1 cellular context compared by ENCODE assay signal in the genomic region with DNA sequence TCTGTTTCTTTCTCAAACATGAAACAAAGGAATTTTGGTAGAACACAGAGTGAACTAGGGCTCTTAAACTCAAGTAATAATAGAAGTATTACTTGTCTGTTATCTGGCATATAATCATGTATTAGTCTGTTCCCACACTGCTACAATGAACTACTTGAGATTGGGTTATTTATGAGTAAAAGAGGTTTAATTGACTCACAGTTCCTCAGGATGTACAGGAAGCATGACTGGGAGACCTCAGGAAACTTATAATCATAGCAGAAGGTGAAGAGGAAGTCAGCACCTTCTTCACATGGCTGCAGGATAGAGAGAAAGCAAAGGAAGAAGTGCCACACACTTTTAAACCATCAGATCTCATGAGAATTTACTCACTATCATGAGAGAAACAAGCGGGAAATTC.
TF ChIP-seq lines count a peak whose summit lies in the region.

No MANE protein-coding gene starts in this region.

TF ChIP-seq in WTC11, 78 proteins besides CTCF, POLR2A, EP300 and RAD21 (continued from another document):
- TF ChIP-seq, protein P1, sequence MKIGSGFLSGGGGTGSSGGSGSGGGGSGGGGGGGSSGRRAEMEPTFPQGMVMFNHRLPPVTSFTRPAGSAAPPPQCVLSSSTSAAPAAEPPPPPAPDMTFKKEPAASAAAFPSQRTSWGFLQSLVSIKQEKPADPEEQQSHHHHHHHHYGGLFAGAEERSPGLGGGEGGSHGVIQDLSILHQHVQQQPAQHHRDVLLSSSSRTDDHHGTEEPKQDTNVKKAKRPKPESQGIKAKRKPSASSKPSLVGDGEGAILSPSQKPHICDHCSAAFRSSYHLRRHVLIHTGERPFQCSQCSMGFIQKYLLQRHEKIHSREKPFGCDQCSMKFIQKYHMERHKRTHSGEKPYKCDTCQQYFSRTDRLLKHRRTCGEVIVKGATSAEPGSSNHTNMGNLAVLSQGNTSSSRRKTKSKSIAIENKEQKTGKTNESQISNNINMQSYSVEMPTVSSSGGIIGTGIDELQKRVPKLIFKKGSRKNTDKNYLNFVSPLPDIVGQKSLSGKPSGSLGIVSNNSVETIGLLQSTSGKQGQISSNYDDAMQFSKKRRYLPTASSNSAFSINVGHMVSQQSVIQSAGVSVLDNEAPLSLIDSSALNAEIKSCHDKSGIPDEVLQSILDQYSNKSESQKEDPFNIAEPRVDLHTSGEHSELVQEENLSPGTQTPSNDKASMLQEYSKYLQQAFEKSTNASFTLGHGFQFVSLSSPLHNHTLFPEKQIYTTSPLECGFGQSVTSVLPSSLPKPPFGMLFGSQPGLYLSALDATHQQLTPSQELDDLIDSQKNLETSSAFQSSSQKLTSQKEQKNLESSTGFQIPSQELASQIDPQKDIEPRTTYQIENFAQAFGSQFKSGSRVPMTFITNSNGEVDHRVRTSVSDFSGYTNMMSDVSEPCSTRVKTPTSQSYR (CRISPR knock-in tag; IDR thresholded peaks at IDR 0.05), result no peak
- TF ChIP-seq EMX1 (CRISPR knock-in tag; IDR thresholded peaks at IDR 0.05) (no peak), ZNF138 (CRISPR knock-in tag; conservative IDR thresholded peaks at IDR 0.05) (no peak), OVOL2 (CRISPR knock-in tag; IDR thresholded peaks at IDR 0.05; ENCODE audit: borderline replicate concordance) (no peak), NFYB (CRISPR knock-in tag; conservative IDR thresholded peaks at IDR 0.05; ENCODE audit: low read depth) (no peak), TP53 (CRISPR knock-in tag; IDR thresholded peaks at IDR 0.05) (no peak), GRHL2 (CRISPR knock-in tag; IDR thresholded peaks at IDR 0.05; ENCODE audit: insufficient replicate concordance, severe bottlenecking) (no peak), TEAD1 (CRISPR knock-in tag; IDR thresholded peaks at IDR 0.05) (no peak), ESRRA (CRISPR knock-in tag; IDR thresholded peaks at IDR 0.05; ENCODE audit: borderline replicate concordance) (no peak), ZNF232 (CRISPR knock-in tag; IDR thresholded peaks at IDR 0.05) (no peak), SMAD3 (CRISPR knock-in tag; IDR thresholded peaks at IDR 0.05; ENCODE audit: borderline replicate concordance) (no peak), FOXK1 (CRISPR knock-in tag; IDR thresholded peaks at IDR 0.05) (no peak), ZNF423 (CRISPR knock-in tag; IDR thresholded peaks at IDR 0.05) (no peak)
- TF ChIP-seq, protein P2, sequence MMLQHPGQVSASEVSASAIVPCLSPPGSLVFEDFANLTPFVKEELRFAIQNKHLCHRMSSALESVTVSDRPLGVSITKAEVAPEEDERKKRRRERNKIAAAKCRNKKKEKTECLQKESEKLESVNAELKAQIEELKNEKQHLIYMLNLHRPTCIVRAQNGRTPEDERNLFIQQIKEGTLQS (CRISPR knock-in tag; conservative IDR thresholded peaks at IDR 0.05), result no peak
- TF ChIP-seq, protein P3, sequence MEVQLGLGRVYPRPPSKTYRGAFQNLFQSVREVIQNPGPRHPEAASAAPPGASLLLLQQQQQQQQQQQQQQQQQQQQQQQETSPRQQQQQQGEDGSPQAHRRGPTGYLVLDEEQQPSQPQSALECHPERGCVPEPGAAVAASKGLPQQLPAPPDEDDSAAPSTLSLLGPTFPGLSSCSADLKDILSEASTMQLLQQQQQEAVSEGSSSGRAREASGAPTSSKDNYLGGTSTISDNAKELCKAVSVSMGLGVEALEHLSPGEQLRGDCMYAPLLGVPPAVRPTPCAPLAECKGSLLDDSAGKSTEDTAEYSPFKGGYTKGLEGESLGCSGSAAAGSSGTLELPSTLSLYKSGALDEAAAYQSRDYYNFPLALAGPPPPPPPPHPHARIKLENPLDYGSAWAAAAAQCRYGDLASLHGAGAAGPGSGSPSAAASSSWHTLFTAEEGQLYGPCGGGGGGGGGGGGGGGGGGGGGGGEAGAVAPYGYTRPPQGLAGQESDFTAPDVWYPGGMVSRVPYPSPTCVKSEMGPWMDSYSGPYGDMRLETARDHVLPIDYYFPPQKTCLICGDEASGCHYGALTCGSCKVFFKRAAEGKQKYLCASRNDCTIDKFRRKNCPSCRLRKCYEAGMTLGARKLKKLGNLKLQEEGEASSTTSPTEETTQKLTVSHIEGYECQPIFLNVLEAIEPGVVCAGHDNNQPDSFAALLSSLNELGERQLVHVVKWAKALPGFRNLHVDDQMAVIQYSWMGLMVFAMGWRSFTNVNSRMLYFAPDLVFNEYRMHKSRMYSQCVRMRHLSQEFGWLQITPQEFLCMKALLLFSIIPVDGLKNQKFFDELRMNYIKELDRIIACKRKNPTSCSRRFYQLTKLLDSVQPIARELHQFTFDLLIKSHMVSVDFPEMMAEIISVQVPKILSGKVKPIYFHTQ (CRISPR knock-in tag; IDR thresholded peaks at IDR 0.05), result no peak
- TF ChIP-seq, protein P4, sequence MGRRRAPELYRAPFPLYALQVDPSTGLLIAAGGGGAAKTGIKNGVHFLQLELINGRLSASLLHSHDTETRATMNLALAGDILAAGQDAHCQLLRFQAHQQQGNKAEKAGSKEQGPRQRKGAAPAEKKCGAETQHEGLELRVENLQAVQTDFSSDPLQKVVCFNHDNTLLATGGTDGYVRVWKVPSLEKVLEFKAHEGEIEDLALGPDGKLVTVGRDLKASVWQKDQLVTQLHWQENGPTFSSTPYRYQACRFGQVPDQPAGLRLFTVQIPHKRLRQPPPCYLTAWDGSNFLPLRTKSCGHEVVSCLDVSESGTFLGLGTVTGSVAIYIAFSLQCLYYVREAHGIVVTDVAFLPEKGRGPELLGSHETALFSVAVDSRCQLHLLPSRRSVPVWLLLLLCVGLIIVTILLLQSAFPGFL (CRISPR knock-in tag; IDR thresholded peaks at IDR 0.05; ENCODE audit: borderline replicate concordance), result no peak
- TF ChIP-seq, protein P5, sequence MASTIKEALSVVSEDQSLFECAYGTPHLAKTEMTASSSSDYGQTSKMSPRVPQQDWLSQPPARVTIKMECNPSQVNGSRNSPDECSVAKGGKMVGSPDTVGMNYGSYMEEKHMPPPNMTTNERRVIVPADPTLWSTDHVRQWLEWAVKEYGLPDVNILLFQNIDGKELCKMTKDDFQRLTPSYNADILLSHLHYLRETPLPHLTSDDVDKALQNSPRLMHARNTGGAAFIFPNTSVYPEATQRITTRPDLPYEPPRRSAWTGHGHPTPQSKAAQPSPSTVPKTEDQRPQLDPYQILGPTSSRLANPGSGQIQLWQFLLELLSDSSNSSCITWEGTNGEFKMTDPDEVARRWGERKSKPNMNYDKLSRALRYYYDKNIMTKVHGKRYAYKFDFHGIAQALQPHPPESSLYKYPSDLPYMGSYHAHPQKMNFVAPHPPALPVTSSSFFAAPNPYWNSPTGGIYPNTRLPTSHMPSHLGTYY (CRISPR knock-in tag; IDR thresholded peaks at IDR 0.05), result no peak
